In genomic region chr6:4360920-4361319, GRCh38 we compare ENCODE assay signal across 30 cellular contexts.
"Had no signal": no experiment of that assay in that cellular context is flagged by ENCODE, and none has a peak within 500 bp of the region (broad histone marks: within the 10 kb centered on the region; RNA-seq: fewer than 3 reads in every experiment).

No MANE protein-coding gene starts in this region.

- H3K9me3 Mint-ChIP-seq: stimulated activated naive CD8-positive, alpha-beta T cell treated with anti-CD3 and anti-CD28 coated beads, Interleukin-15, Interleukin-2, amounts not matched to agents 100 ng/mL and 50 ng/mL, for 24 hours had no signal

- H3K36me3 ChIP-seq: gastroesophageal sphincter, heart left ventricle, ovary, sigmoid colon, thoracic aorta, tibial nerve, upper lobe of left lung had no signal

- FAIRE-seq: colon, kidney, urothelium cell line had no signal

- H3K27ac Mint-ChIP-seq: endodermal cell; memory B cell; stimulated activated effector memory CD8-positive, alpha-beta T cell treated with anti-CD3 and anti-CD28 coated beads, Interleukin-12 subunit alpha, Interleukin-12 subunit beta, amount 100 ng/mL, for 72 hours; stimulated activated naive CD8-positive, alpha-beta T cell treated with anti-CD3 and anti-CD28 coated beads, Interleukin-15, Interleukin-2, amounts not matched to agents 100 ng/mL and 50 ng/mL, for 24 hours had no signal

- H3K36me3 Mint-ChIP-seq: naive thymus-derived CD8-positive, alpha-beta T cell; stimulated activated effector memory CD8-positive, alpha-beta T cell treated with anti-CD3 and anti-CD28 coated beads, Interleukin-12 subunit alpha, Interleukin-12 subunit beta, amount 100 ng/mL, for 72 hours had no signal

- H3K27me3 ChIP-seq: gastroesophageal sphincter, heart left ventricle, hepatocyte, ovary, sigmoid colon, tibial nerve, upper lobe of left lung had no signal

- H3K4me2 ChIP-seq: hepatocyte had no signal

- H3K27me3 Mint-ChIP-seq: stimulated activated naive CD8-positive, alpha-beta T cell treated with anti-CD3 and anti-CD28 coated beads, Interleukin-15, Interleukin-2, amounts not matched to agents 100 ng/mL and 50 ng/mL, for 24 hours had no signal

- H3K27ac ChIP-seq: epithelial cell of prostate, gastroesophageal sphincter, heart left ventricle, hepatocyte, ovary, psoas muscle, sigmoid colon, thoracic aorta, tibial nerve, upper lobe of left lung had no signal

- H3K4me3 ChIP-seq: gastroesophageal sphincter, heart left ventricle, hepatocyte, lung, ovary, psoas muscle, sigmoid colon, thoracic aorta, tibial nerve, upper lobe of left lung had no signal

- H3K4me1 ChIP-seq: upper lobe of left lung had no signal

- H3K9me3 ChIP-seq: gastroesophageal sphincter, heart left ventricle, ovary, psoas muscle, sigmoid colon, thoracic aorta, tibial nerve, upper lobe of left lung had no signal

- H3K4me3 Mint-ChIP-seq: endodermal cell; memory B cell; naive thymus-derived CD8-positive, alpha-beta T cell; nephron progenitor cell; stimulated activated effector memory CD8-positive, alpha-beta T cell treated with anti-CD3 and anti-CD28 coated beads, Interleukin-12 subunit alpha, Interleukin-12 subunit beta, amount 100 ng/mL, for 72 hours; stimulated activated naive CD8-positive, alpha-beta T cell treated with anti-CD3 and anti-CD28 coated beads, Interleukin-15, Interleukin-2, amounts not matched to agents 100 ng/mL and 50 ng/mL, for 24 hours had no signal

- H3K79me2 ChIP-seq: hepatocyte had no signal

- DNase-seq: effector CD8-positive, alpha-beta T cell; endodermal cell; foreskin fibroblast; heart left ventricle; kidney; midbrain; naive thymus-derived CD8-positive, alpha-beta T cell; nephron progenitor cell; occipital lobe; ovary; posterior cingulate gyrus; psoas muscle; right cardiac atrium; sigmoid colon; stimulated activated CD4-positive, alpha-beta T cell treated with anti-CD3 and anti-CD28 coated beads, Interleukin-2, amount 100 ng/mL, for 24 hours; stimulated activated CD4-positive, alpha-beta T cell treated with anti-CD3 and anti-CD28 coated beads, Interleukin-4, amount 100 ng/mL, for 24 hours; upper lobe of left lung had no signal

- ATAC-seq: esophagus mucosa; gastroesophageal sphincter; heart left ventricle; left lobe of liver; naive thymus-derived CD8-positive, alpha-beta T cell; psoas muscle; right cardiac atrium; stimulated activated effector memory CD8-positive, alpha-beta T cell treated with anti-CD3 and anti-CD28 coated beads, Interleukin-12 subunit alpha, Interleukin-12 subunit beta, amount 100 ng/mL, for 72 hours had no signal

- H2AFZ ChIP-seq: hepatocyte had no signal
